In the genomic region with DNA sequence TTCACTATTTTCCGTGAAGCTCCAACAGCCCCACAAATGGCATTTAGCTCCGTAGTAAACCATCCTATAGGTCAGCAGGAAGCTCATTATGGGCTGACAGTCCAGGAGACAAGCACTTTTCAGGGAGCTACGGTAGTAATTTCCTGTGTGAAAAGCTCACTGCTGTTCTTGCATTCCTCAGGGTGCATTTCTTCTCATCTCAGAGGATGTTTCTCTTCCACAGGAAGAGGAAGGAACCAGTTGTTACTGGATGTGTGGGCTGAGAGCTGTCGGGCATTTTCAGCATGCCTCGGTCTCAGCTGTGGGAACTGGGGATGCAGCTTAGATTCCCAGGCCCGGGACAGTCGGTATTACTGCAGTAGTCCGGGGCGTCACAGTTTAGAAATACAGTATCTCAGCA, we compare ENCODE assay signal across 9 cellular contexts.
DNase-seq lines count a peak whose midpoint lies in the region; ATAC-seq and TF ChIP-seq lines count a peak whose summit lies in the region.
"Had no signal": no experiment of that assay in that cellular context is flagged by ENCODE, and none has a peak within 500 bp of the region (broad histone marks: within the 10 kb centered on the region; RNA-seq: fewer than 3 reads in every experiment).

No MANE protein-coding gene starts in this region.

- POLR2A ChIA-PET in AG04450 (lab: Yijun Ruan, JAX) = interaction anchor here (1.8 to 2.2 kb wide), 2 partner anchors 67 to 99 kb away, joined by 6 to 41 read pairs; a partner anchor contains a TSS

- H3K4me3 ChIP-seq in AG04450 (ENCODE audit: low read depth, low read length) (no peak overlapping the region; the same call in 1 of the 2 replicates), fibroblast of mammary gland (ENCODE audit: control insufficient read depth, low read depth, low read length) (no peak overlapping the region)

- H3K36me3 Mint-ChIP-seq in nephron progenitor cell (ENCODE audit: low read depth) = peaks cover 10% of the 10 kb centered on the region

- TF ChIP-seq CTCF in AG04450 (IDR thresholded peaks at IDR 0.05; ENCODE audit: low read depth, low read length) (no peak), fibroblast of mammary gland (conservative IDR thresholded peaks at IDR 0.05; ENCODE audit: control insufficient read depth, insufficient read depth, low read depth, low read length) (no peak), nephron progenitor cell (IDR thresholded peaks at IDR 0.05) (no peak)

- peak overlapping the region; percentile 68 for H3K4me3 Mint-ChIP-seq in nephron progenitor cell

- CTCF ChIA-PET in AG04450 (lab: Charles Lee) = interaction anchor here (0.6 to 2.2 kb wide), 4 partner anchors 9 to 1792 kb away, joined by 3 to 15 read pairs (median 8); a partner anchor contains a TSS

- DNase-seq in AG04450 (ENCODE audit: low read depth, low spot score) = peak; percentile 60
- peak; percentile 43 for DNase-seq in fibroblast of mammary gland (ENCODE audit: low read depth)
- DNase-seq in nephron progenitor cell = peak; percentile 60
- DNase-seq in posterior vena cava (ENCODE audit: low spot score) = no peak
- no peak for DNase-seq in HK-2 (ENCODE audit: unreplicated experiment)
- no peak for DNase-seq in T-helper 2 cell
- DNase-seq: NCI-H510A had no signal

- intact Hi-C loops in posterior vena cava (cut with DNase I) = loop anchor here (5.0 to 10.0 kb wide), 2 partner anchors 97 to 100 kb away; a partner anchor contains a TSS

- no peak for ATAC-seq in GM18909 (IDR thresholded peaks at IDR 0.05; ENCODE audit: poor library complexity, unreplicated experiment)

- no peaks in the 10 kb centered on the region for H3K9me3 ChIP-seq in AG04450 (ENCODE audit: control insufficient read depth, insufficient read depth, low read length)

- no peaks in the 10 kb centered on the region for H3K27me3 ChIP-seq in AG04450 (ENCODE audit: control insufficient read depth, insufficient read depth, low read length)

- no peaks in the 10 kb centered on the region for H3K9me3 Mint-ChIP-seq in nephron progenitor cell

- peaks cover 53% of the 10 kb centered on the region for H3K4me1 Mint-ChIP-seq in nephron progenitor cell

- H3K27ac Mint-ChIP-seq in nephron progenitor cell = peak overlapping the region; percentile 99

- peak overlapping the region; percentile 54 for H3K27ac ChIP-seq in AG04450 (ENCODE audit: low read depth, low read length)

- H3K27me3 Mint-ChIP-seq in nephron progenitor cell (ENCODE audit: low read depth, poor library complexity) = no peaks in the 10 kb centered on the region

TF ChIP-seq in PFSK-1, 5 proteins besides CTCF, POLR2A, EP300 and RAD21:
- peak; percentile 65; the same call in 1 of the 2 replicates for TF ChIP-seq SIN3A (IDR thresholded peaks at IDR 0.05; ENCODE audit: borderline replicate concordance, insufficient read depth, low read length)
- peak; percentile 34; the same call in 1 of the 2 replicates for TF ChIP-seq TAF1 (IDR thresholded peaks at IDR 0.05; ENCODE audit: borderline replicate concordance, insufficient read depth, low read length)
- TF ChIP-seq FOXP2 (optimal IDR thresholded peaks at IDR 0.05; ENCODE audit: borderline replicate concordance, extremely low read depth, extremely low read length, insufficient read depth) = no peak
- TF ChIP-seq POLR2AphosphoS5 (IDR thresholded peaks at IDR 0.05; ENCODE audit: low read depth, low read length) = peak; percentile 56
- TF ChIP-seq, protein P1, sequence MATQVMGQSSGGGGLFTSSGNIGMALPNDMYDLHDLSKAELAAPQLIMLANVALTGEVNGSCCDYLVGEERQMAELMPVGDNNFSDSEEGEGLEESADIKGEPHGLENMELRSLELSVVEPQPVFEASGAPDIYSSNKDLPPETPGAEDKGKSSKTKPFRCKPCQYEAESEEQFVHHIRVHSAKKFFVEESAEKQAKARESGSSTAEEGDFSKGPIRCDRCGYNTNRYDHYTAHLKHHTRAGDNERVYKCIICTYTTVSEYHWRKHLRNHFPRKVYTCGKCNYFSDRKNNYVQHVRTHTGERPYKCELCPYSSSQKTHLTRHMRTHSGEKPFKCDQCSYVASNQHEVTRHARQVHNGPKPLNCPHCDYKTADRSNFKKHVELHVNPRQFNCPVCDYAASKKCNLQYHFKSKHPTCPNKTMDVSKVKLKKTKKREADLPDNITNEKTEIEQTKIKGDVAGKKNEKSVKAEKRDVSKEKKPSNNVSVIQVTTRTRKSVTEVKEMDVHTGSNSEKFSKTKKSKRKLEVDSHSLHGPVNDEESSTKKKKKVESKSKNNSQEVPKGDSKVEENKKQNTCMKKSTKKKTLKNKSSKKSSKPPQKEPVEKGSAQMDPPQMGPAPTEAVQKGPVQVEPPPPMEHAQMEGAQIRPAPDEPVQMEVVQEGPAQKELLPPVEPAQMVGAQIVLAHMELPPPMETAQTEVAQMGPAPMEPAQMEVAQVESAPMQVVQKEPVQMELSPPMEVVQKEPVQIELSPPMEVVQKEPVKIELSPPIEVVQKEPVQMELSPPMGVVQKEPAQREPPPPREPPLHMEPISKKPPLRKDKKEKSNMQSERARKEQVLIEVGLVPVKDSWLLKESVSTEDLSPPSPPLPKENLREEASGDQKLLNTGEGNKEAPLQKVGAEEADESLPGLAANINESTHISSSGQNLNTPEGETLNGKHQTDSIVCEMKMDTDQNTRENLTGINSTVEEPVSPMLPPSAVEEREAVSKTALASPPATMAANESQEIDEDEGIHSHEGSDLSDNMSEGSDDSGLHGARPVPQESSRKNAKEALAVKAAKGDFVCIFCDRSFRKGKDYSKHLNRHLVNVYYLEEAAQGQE (IDR thresholded peaks at IDR 0.05; ENCODE audit: insufficient read depth in 1 of 2, low read depth in 2 of 2, low read length in 2 of 2) = peak in 1 of 2 experiments; percentile 79; a peak in 2 of 4 replicates

Comparison
In these comparisons a context has a peak if more than half of its experiments do, and no peak if none do; other contexts are left out.
1. DNase-seq: peak in AG04450 (single experiment), fibroblast of mammary gland (single experiment) and nephron progenitor cell (single experiment); none in posterior vena cava (single experiment), HK-2 (single experiment) and T-helper 2 cell (0 of 5).